26 cellular contexts compared by ENCODE assay signal in the genomic region with DNA sequence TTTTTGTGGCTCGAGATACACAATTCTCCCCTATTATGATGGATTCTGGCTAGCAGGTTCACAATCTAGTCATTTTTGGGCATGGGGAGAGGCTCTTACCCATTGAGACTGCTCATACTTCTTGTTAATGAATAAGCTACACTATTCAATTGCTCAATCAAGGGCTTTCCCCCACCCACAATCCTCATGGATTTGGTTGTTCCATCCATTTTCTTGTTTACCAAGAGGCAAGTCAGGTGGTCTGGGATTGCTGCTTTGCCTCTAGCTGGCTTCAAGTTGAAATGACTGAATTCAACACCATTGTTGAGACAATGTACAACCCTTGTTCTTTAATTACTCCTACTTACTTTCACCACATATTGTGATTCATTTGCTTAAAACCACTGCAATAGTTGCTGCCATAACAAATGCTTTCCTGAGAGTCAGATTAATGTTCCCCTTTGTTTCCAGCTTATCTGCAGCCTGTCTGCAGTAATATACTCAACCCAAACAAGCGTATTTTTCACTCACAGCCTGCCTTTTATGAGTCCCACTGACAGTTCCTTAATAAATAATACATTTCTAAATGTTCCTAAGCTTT.
DNase-seq lines count a peak whose midpoint lies in the region; ATAC-seq, FAIRE-seq and TF ChIP-seq lines count a peak whose summit lies in the region.
"Had no signal": no experiment of that assay in that cellular context is flagged by ENCODE, and none has a peak within 500 bp of the region (broad histone marks: within the 10 kb centered on the region; RNA-seq: fewer than 3 reads in every experiment).

No MANE protein-coding gene starts in this region.

- no TSS peak for BruUV-seq in HepG2 (replicated peaks; lab: Mats Ljungman, UMichigan)

- no peaks in the 10 kb centered on the region for H3K4me1 ChIP-seq in liver (ENCODE audit: control insufficient read depth in 4 of 4, insufficient read depth in 4 of 4, low read length in 3 of 4)
- H3K4me1 ChIP-seq in HepG2 (ENCODE audit: insufficient read depth, low read length), result no peaks in the 10 kb centered on the region
- H3K4me1 ChIP-seq: parathyroid adenoma, tibial artery had no signal

- DNase-seq in HepG2 (ENCODE audit: low spot score), result no peak
- DNase-seq in SKM-1 treated with dmso at 0.1 percent for 144 hours (lab: John Stamatoyannopoulos, UW; ENCODE audit: unreplicated experiment), result peak; percentile 64
- peak; percentile 62 for DNase-seq in kidney epithelial cell (ENCODE audit: low read depth)
- DNase-seq in NCI-H1105 treated with DMSO at 0.1 percent for 48 hours (lab: John Stamatoyannopoulos, UW), result no peak
- DNase-seq in activated CD4-positive, CD25-positive, alpha-beta regulatory T cell treated with anti-CD3 and anti-CD28 coated beads, Interleukin-2, amount 50 U/mL, for 72 hours, result no peak
- DNase-seq: activated CD4-positive, alpha-beta memory T cell treated with anti-CD3 and anti-CD28 coated beads, Interleukin-2, amount 10 ng/mL, durations not matched to agents 7 days and 5 days; activated CD4-positive, CD25-positive, alpha-beta regulatory T cell; activated naive CD4-positive, alpha-beta T cell; activated T-cell treated with anti-CD3 and anti-CD28 coated beads, Interleukin-2, amount 50 U/mL, for 1 hour; CD8-positive, alpha-beta T cell; KBM-7; left cardiac atrium; NCI-H1048; NCI-H2081 treated with DMSO at 0.1 percent for 48 hours; NCI-H774; PC-9; stimulated activated CD4-positive, alpha-beta T cell treated with anti-CD3 and anti-CD28 coated beads, Interleukin-2, amount 100 ng/mL, for 24 hours; T-helper 9 cell; tibial artery had no signal

- in situ Hi-C loops in HepG2 (cut with HindIII; ENCODE audit: extremely low pct_ligation_motif_present, low pct_unique_long_range_greater_than_20kb), result loop anchor here (25.0 kb wide), 1 partner anchor 979 kb away; no protein-coding TSS in a partner anchor

- H3K9ac ChIP-seq in liver (ENCODE audit: low read depth in 1 of 2, low read length in 2 of 2) (no peak overlapping the region), HepG2 (ENCODE audit: insufficient read depth, low read depth, low read length) (no peak overlapping the region)
- H3K9ac ChIP-seq: parathyroid adenoma had no signal

- ATAC-seq in HepG2, result no peak
- no peak for ATAC-seq in HG03457 (IDR thresholded peaks at IDR 0.05; ENCODE audit: unreplicated experiment)
- ATAC-seq: CD8-positive, alpha-beta T cell; GM23338 had no signal

- POLR2A ChIA-PET in HepG2 (lab: Yijun Ruan, JAX), result no interaction called here

- TF ChIP-seq POLR2A in HepG2 (IDR thresholded peaks at IDR 0.05; ENCODE audit: insufficient read depth in 1 of 2, low read depth in 2 of 2, low read length in 2 of 2), result no peak

- CTCF ChIA-PET in HepG2 (lab: Yijun Ruan, JAX; ENCODE audit: low intra/inter-chr PET ratio, low total read pairs), result no interaction called here

- H3K4me2 ChIP-seq in HepG2 (ENCODE audit: low read depth, low read length), result no peak overlapping the region
- H3K4me2 ChIP-seq: GM23338, PC-9 had no signal

- 68% methylated on average over 2 of the region's 2 CpGs for WGBS in liver
- WGBS in HepG2 (ENCODE audit: low lambda C conversion rate), result 18% methylated on average over 2 of the region's 2 CpGs

- no peaks in the 10 kb centered on the region for H3K79me2 ChIP-seq in HepG2 (ENCODE audit: insufficient read depth, low read length)
- H3K79me2 ChIP-seq: parathyroid adenoma had no signal

- FAIRE-seq in HepG2 (lab: Jason Lieb, UNC), result no peak
- FAIRE-seq: GM12892 had no signal

- H2AFZ ChIP-seq in HepG2 (ENCODE audit: low read length), result no peak overlapping the region
- H2AFZ ChIP-seq: GM23338, parathyroid adenoma, PC-9 had no signal

- no peak for TF ChIP-seq CTCF in liver (IDR thresholded peaks at IDR 0.05; ENCODE audit: low read depth, low read length, missing input control)
- no peak for TF ChIP-seq CTCF in HepG2 (CRISPR knock-in tag; IDR thresholded peaks at IDR 0.05)
- TF ChIP-seq CTCF in kidney epithelial cell (IDR thresholded peaks at IDR 0.05; ENCODE audit: insufficient read depth, low read length, poor library complexity, severe bottlenecking), result no peak

- no peaks in the 10 kb centered on the region for H4K20me1 ChIP-seq in HepG2 (ENCODE audit: insufficient read depth, low read length)

- TF ChIP-seq RAD21 in liver (IDR thresholded peaks at IDR 0.05) (peak; percentile 6 to 9), HepG2 (CRISPR knock-in tag; IDR thresholded peaks at IDR 0.05) (no peak)

- H3K4me3 ChIP-seq in liver (ENCODE audit: low read depth in 1 of 3, low read length in 3 of 3) (no peak overlapping the region), HepG2 (replicated peaks in 1 of 3; ENCODE audit: insufficient read depth in 1 of 3, low read depth in 2 of 3, low read length in 3 of 3) (no peak overlapping the region), kidney epithelial cell (ENCODE audit: low read depth, low read length) (no peak overlapping the region)
- H3K4me3 ChIP-seq: GM23338, PC-9, SK-N-MC, tibial artery had no signal

- H3K36me3 ChIP-seq in liver (ENCODE audit: control insufficient read depth in 4 of 4, insufficient read depth in 3 of 4, low read depth in 1 of 4, low read length in 3 of 4), result no peaks in the 10 kb centered on the region
- H3K36me3 ChIP-seq in HepG2 (replicated peaks in 1 of 2; ENCODE audit: control insufficient read depth in 1 of 2, insufficient read depth in 2 of 2, low read length in 2 of 2), result no peaks in the 10 kb centered on the region
- H3K36me3 ChIP-seq in kidney epithelial cell (ENCODE audit: control insufficient read depth, insufficient read depth, low read length), result no peaks in the 10 kb centered on the region
- H3K36me3 ChIP-seq: tibial artery had no signal

- no peaks in the 10 kb centered on the region for H3K27me3 ChIP-seq in liver (ENCODE audit: control insufficient read depth in 4 of 4, insufficient read depth in 4 of 4, low read length in 3 of 4)
- H3K27me3 ChIP-seq in HepG2 (ENCODE audit: control insufficient read depth in 1 of 2, insufficient read depth in 2 of 2, low read length in 2 of 2), result no peaks in the 10 kb centered on the region
- no peaks in the 10 kb centered on the region for H3K27me3 ChIP-seq in kidney epithelial cell (ENCODE audit: control insufficient read depth, insufficient read depth, low read length)
- H3K27me3 ChIP-seq: tibial artery had no signal

- intact Hi-C loops in HepG2 (cut with micrococcal nuclease; ENCODE audit: unreplicated experiment), result no loop called here

- H3K9me3 ChIP-seq in liver (ENCODE audit: control insufficient read depth in 4 of 4, low read length in 3 of 4), result no peaks in the 10 kb centered on the region
- no peaks in the 10 kb centered on the region for H3K9me3 ChIP-seq in HepG2 (ENCODE audit: low read length)
- H3K9me3 ChIP-seq: tibial artery had no signal

- TF ChIP-seq EP300 in HepG2 (IDR thresholded peaks at IDR 0.05; ENCODE audit: low read depth in 2 of 2, low read length in 2 of 2), result no peak
- no peak for TF ChIP-seq EP300 in HepG2 (CRISPR knock-in tag; IDR thresholded peaks at IDR 0.05; ENCODE audit: borderline replicate concordance)

- H3K27ac ChIP-seq in liver (ENCODE audit: low read depth in 1 of 2, low read length in 2 of 2) (no peak overlapping the region), HepG2 (ENCODE audit: extremely low read length, insufficient read depth, low read length) (no peak overlapping the region)
- H3K27ac ChIP-seq: epithelial cell of prostate, parathyroid adenoma, PC-9, SK-N-MC, tibial artery had no signal

TF ChIP-seq in liver, 16 proteins besides CTCF, POLR2A, EP300 and RAD21 (continues in another document):
- TF ChIP-seq YY1 (IDR thresholded peaks at IDR 0.05), result peak; percentile 75
- peak; percentile 47 for TF ChIP-seq FOXA1 (IDR thresholded peaks at IDR 0.05)
- peak; percentile 55 to 82 for TF ChIP-seq EGR1 (IDR thresholded peaks at IDR 0.05; ENCODE audit: low read depth in 2 of 2)

TF ChIP-seq in HepG2, 621 proteins besides CTCF, POLR2A, EP300 and RAD21:
- TF ChIP-seq, protein P1, sequence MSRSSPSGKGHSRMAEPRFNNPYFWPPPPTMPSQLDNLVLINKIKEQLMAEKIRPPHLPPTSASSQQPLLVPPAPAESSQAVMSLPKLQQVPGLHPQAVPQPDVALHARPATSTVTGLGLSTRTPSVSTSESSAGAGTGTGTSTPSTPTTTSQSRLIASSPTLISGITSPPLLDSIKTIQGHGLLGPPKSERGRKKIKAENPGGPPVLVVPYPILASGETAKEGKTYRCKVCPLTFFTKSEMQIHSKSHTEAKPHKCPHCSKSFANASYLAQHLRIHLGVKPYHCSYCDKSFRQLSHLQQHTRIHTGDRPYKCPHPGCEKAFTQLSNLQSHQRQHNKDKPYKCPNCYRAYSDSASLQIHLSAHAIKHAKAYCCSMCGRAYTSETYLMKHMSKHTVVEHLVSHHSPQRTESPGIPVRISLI (CRISPR knock-in tag; IDR thresholded peaks at IDR 0.05; ENCODE audit: borderline replicate concordance), result no peak
- TF ChIP-seq ZNF225 (CRISPR knock-in tag; IDR thresholded peaks at IDR 0.05) (no peak), ZNF335 (CRISPR knock-in tag; IDR thresholded peaks at IDR 0.05) (no peak), ZIK1 (CRISPR knock-in tag; IDR thresholded peaks at IDR 0.05; ENCODE audit: borderline replicate concordance, low read depth) (no peak), AHR (CRISPR knock-in tag; IDR thresholded peaks at IDR 0.05) (no peak)
- TF ChIP-seq, protein P2, sequence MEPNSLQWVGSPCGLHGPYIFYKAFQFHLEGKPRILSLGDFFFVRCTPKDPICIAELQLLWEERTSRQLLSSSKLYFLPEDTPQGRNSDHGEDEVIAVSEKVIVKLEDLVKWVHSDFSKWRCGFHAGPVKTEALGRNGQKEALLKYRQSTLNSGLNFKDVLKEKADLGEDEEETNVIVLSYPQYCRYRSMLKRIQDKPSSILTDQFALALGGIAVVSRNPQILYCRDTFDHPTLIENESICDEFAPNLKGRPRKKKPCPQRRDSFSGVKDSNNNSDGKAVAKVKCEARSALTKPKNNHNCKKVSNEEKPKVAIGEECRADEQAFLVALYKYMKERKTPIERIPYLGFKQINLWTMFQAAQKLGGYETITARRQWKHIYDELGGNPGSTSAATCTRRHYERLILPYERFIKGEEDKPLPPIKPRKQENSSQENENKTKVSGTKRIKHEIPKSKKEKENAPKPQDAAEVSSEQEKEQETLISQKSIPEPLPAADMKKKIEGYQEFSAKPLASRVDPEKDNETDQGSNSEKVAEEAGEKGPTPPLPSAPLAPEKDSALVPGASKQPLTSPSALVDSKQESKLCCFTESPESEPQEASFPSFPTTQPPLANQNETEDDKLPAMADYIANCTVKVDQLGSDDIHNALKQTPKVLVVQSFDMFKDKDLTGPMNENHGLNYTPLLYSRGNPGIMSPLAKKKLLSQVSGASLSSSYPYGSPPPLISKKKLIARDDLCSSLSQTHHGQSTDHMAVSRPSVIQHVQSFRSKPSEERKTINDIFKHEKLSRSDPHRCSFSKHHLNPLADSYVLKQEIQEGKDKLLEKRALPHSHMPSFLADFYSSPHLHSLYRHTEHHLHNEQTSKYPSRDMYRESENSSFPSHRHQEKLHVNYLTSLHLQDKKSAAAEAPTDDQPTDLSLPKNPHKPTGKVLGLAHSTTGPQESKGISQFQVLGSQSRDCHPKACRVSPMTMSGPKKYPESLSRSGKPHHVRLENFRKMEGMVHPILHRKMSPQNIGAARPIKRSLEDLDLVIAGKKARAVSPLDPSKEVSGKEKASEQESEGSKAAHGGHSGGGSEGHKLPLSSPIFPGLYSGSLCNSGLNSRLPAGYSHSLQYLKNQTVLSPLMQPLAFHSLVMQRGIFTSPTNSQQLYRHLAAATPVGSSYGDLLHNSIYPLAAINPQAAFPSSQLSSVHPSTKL (CRISPR knock-in tag; IDR thresholded peaks at IDR 0.05), result no peak
TF ChIP-seq in HepG2: peak in this region for 0.

Comparison
In these comparisons a context has a peak if more than half of its experiments do, and no peak if none do; other contexts are left out.
1. DNase-seq: peak in SKM-1 treated with dmso at 0.1 percent for 144 hours (single experiment) and kidney epithelial cell (single experiment); none in HepG2 (single experiment), NCI-H1105 treated with DMSO at 0.1 percent for 48 hours (single experiment) and activated CD4-positive, CD25-positive, alpha-beta regulatory T cell treated with anti-CD3 and anti-CD28 coated beads, Interleukin-2, amount 50 U/mL, for 72 hours (single experiment).